8 cellular contexts compared by ENCODE assay signal in the genomic region with DNA sequence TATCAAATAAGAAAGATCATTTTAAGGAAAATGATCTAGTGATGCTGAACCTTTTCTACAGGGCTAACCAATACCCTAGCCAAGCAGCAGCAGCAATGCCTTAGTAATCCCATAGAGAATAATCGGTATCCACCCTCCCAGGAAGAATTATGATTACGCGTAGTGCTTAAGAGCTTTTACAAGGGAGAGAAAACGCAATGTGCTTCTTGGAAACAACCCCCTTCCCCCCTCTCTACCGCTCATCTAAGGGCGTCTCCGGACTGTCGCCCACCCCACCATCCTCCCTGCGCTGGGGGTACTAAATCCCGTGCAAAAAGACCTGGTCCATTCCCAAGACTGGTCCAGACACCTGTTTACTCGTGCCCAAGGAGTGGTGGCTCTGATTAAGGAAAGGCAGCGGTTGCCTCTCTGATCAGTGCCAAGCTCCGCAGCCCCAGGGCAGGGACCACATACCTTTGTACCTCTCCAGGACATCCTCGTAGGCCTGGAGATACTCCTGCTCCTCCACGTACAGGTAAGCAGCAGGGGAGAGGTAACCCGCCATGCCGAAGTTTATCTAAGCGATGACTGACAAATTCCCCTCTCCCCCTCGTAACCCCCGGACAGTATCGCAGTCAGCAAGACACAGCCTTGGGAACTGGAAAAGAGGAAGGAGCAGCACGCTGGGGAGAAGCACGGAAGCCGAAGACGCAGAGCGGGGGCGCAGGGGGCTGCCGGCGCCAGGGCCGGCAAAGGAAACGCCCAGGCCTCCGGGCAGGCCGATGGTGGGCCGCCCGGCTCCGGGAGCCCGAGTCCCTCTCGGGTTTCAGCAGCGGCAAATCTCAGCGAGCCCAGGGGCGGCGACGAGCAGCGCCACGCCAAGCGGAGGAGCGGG.
DNase-seq lines count a peak whose midpoint lies in the region; ATAC-seq lines count a peak whose summit lies in the region.

No MANE protein-coding gene starts in this region.

- peak; percentile 16 for ATAC-seq in HG02610 (IDR thresholded peaks at IDR 0.05; ENCODE audit: unreplicated experiment)

- peak overlapping the region; percentile 77 for H3K4me3 Mint-ChIP-seq in activated T-cell treated with anti-CD3 and anti-CD28 coated beads, Interleukin-2, amount 50 U/mL, for 24 hours

- peak; percentile 18 for DNase-seq in activated T-cell treated with anti-CD3 and anti-CD28 coated beads, Interleukin-2, amount 50 U/mL, for 1 hour
- no peak for DNase-seq in activated T-cell treated with anti-CD3 and anti-CD28 coated beads for 4 hours
- DNase-seq in NCI-H1694 (lab: John Stamatoyannopoulos, UW) = peak; percentile 15
- DNase-seq in activated T-cell treated with anti-CD3 and anti-CD28 coated beads, Interleukin-2, amount 50 U/mL, for 24 hours = peak; percentile 39
- peak; percentile 51 for DNase-seq in glomerular visceral epithelial cell (ENCODE audit: extremely low spot score)
- DNase-seq in occipital lobe (lab: John Stamatoyannopoulos, UW) = peak; percentile 46
- no peak for DNase-seq in effector CD4-positive, alpha-beta T cell

- peaks cover 6% of the 10 kb centered on the region for H3K4me1 Mint-ChIP-seq in activated T-cell treated with anti-CD3 and anti-CD28 coated beads, Interleukin-2, amount 50 U/mL, for 24 hours (ENCODE audit: low read depth)

- H3K27ac Mint-ChIP-seq in activated T-cell treated with anti-CD3 and anti-CD28 coated beads, Interleukin-2, amount 50 U/mL, for 24 hours = no peak overlapping the region

- peaks cover 74% of the 10 kb centered on the region for H3K27me3 Mint-ChIP-seq in activated T-cell treated with anti-CD3 and anti-CD28 coated beads, Interleukin-2, amount 50 U/mL, for 24 hours

- no peaks in the 10 kb centered on the region for H3K9me3 Mint-ChIP-seq in activated T-cell treated with anti-CD3 and anti-CD28 coated beads, Interleukin-2, amount 50 U/mL, for 24 hours

- H3K36me3 Mint-ChIP-seq in activated T-cell treated with anti-CD3 and anti-CD28 coated beads, Interleukin-2, amount 50 U/mL, for 24 hours (ENCODE audit: low read depth) = no peaks in the 10 kb centered on the region

Comparison
In these comparisons a context has a peak if more than half of its experiments do, and no peak if none do; other contexts are left out.
1. DNase-seq: peak in activated T-cell treated with anti-CD3 and anti-CD28 coated beads, Interleukin-2, amount 50 U/mL, for 1 hour (single experiment), NCI-H1694 (single experiment), activated T-cell treated with anti-CD3 and anti-CD28 coated beads, Interleukin-2, amount 50 U/mL, for 24 hours (single experiment), glomerular visceral epithelial cell (single experiment) and occipital lobe (single experiment); none in activated T-cell treated with anti-CD3 and anti-CD28 coated beads for 4 hours (single experiment) and effector CD4-positive, alpha-beta T cell (single experiment).